26 cellular contexts compared by ENCODE assay signal in the genomic region with DNA sequence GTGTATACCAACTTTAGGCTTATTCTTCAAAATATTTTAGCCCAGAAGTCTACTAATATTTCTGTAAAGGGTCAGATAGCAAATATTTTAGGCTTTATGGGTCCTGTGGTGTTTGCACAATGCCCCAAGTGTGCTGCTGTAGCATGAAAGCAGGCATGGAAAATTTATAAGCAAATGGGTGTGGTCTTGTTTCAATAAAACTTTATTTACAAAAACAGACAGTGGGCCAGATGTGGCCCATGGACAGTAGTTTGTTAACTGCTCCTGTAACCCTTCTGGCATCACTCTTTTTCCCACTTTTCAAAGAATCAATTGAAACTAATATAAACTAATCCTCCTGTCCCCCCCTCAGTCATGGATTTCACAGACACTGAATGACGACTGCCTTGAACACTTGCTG.
"Had no signal": no experiment of that assay in that cellular context is flagged by ENCODE, and none has a peak within 500 bp of the region (broad histone marks: within the 10 kb centered on the region; RNA-seq: fewer than 3 reads in every experiment).

No MANE protein-coding gene starts in this region.

- FAIRE-seq: endometrium, islet of Langerhans, keratinocyte had no signal

- ATAC-seq: effector memory CD8-positive, alpha-beta T cell; esophagus mucosa; gastrocnemius medialis; heart right ventricle; left cardiac atrium; left lung; left ventricle myocardium superior; lower lobe of right lung; naive thymus-derived CD4-positive, alpha-beta T cell had no signal

- DNase-seq: colonic mucosa; cortex of kidney; effector CD8-positive, alpha-beta T cell; effector memory CD8-positive, alpha-beta T cell; endodermal cell; erythroblast; esophagus squamous epithelium; foreskin fibroblast; foreskin melanocyte; gastrocnemius medialis; glutamatergic neuron; head of caudate nucleus; heart right ventricle; hippocampal formation; left cardiac atrium; left lung; left ventricle myocardium superior; lower lobe of right lung; mesenchymal stem cell; midbrain; naive thymus-derived CD4-positive, alpha-beta T cell had no signal

- H3K27me3 ChIP-seq: colonic mucosa, esophagus squamous epithelium, gastrocnemius medialis, left lung had no signal

- H3K27ac ChIP-seq: colonic mucosa, epithelial cell of prostate, esophagus squamous epithelium, gastrocnemius medialis, heart right ventricle, left lung, lower lobe of right lung had no signal

- H3K9me3 ChIP-seq: colonic mucosa, esophagus squamous epithelium, gastrocnemius medialis, heart right ventricle, left lung, lower lobe of right lung had no signal

- H3K4me3 ChIP-seq: colonic mucosa, esophagus squamous epithelium, gastrocnemius medialis, heart right ventricle, left lung, lower lobe of right lung had no signal

- H3K4me1 ChIP-seq: colonic mucosa, esophagus squamous epithelium, gastrocnemius medialis, heart right ventricle, left lung, lower lobe of right lung had no signal

- H3K36me3 ChIP-seq: colonic mucosa, esophagus squamous epithelium, gastrocnemius medialis, heart right ventricle, left lung, lower lobe of right lung had no signal
